Comparison of ENCODE assay signal across 9 cellular contexts in genomic region chr1:192516776-192517297, GRCh38. TPM values are rescaled to one million over a fixed set of nuclear protein-coding genes. Genes with fewer than 3 reads are reported as not detected.
DNase-seq lines count a peak whose midpoint lies in the region; ATAC-seq, FAIRE-seq and TF ChIP-seq lines count a peak whose summit lies in the region.
"Had no signal": no experiment of that assay in that cellular context is flagged by ENCODE, and none has a peak within 500 bp of the region (broad histone marks: within the 10 kb centered on the region; RNA-seq: fewer than 3 reads in every experiment).

No MANE protein-coding gene starts in this region.

- intact Hi-C loops in tibial artery (cut with DNase I; ENCODE audit: low total_unique reads) = no loop called here

- DNase-seq in GM12891 (ENCODE audit: insufficient read length, low spot score) (peak; percentile 23), MM.1S (peak; percentile 99), kidney epithelial cell (ENCODE audit: low read depth) (peak; percentile 26), tibial artery (no peak), hepatic stellate cell (ENCODE audit: low spot score) (no peak)
- peak; percentile 74 for DNase-seq in activated CD8-positive, alpha-beta T cell treated with anti-CD3 and anti-CD28 coated beads, Interleukin-2, amount 10 ng/mL, durations not matched to agents 7 days and 5 days

- H3K27ac ChIP-seq in MM.1S (ENCODE audit: low read length) (peak overlapping the region; percentile 92), tibial artery (no peak overlapping the region)

- H3K4me3 ChIP-seq in MM.1S (ENCODE audit: low read length) (peak overlapping the region; percentile 45), kidney epithelial cell (ENCODE audit: low read depth, low read length) (no peak overlapping the region), tibial artery (no peak overlapping the region)

- peak overlapping the region; percentile 79 for H3K4me2 ChIP-seq in MM.1S (ENCODE audit: low read depth, low read length)

- peak overlapping the region; percentile 78 for H3K9ac ChIP-seq in MM.1S (ENCODE audit: low read length)

- H3K36me3 ChIP-seq in MM.1S (replicated peaks; ENCODE audit: insufficient read depth, low read length) (no peaks in the 10 kb centered on the region), kidney epithelial cell (ENCODE audit: control insufficient read depth, insufficient read depth, low read length) (no peaks in the 10 kb centered on the region), tibial artery (no peaks in the 10 kb centered on the region)

- H3K27ac Mint-ChIP-seq in activated CD8-positive, alpha-beta T cell treated with anti-CD3 and anti-CD28 coated beads, Interleukin-2, amount 10 ng/mL, durations not matched to agents 7 days and 5 days = peak overlapping the region; percentile 86
- peak overlapping the region; percentile 80 for H3K27ac Mint-ChIP-seq in stimulated activated memory B cell treated with anti-CD40 and anti-IgM and Interleukin-4, amounts not matched to agents 10 μg/mL and 1 μg/mL and 100 μg/mL, for 72 hours

- H3K4me1 ChIP-seq in MM.1S (ENCODE audit: low read length) (peaks cover 57% of the 10 kb centered on the region), tibial artery (peaks cover 0 to 8% (median 5%) of the 10 kb centered on the region in 4 donors)

- no peaks in the 10 kb centered on the region for H3K27me3 Mint-ChIP-seq in activated CD8-positive, alpha-beta T cell treated with anti-CD3 and anti-CD28 coated beads, Interleukin-2, amount 10 ng/mL, durations not matched to agents 7 days and 5 days (ENCODE audit: low read depth)
- peaks cover 15% of the 10 kb centered on the region for H3K27me3 Mint-ChIP-seq in stimulated activated memory B cell treated with anti-CD40 and anti-IgM and Interleukin-4, amounts not matched to agents 10 μg/mL and 1 μg/mL and 100 μg/mL, for 72 hours

- peak overlapping the region; percentile 25; the same call in 1 of the 2 replicates for H2AFZ ChIP-seq in MM.1S (ENCODE audit: low read length)

- H3K9me2 ChIP-seq in MM.1S (replicated peaks; ENCODE audit: insufficient read depth, low read length) = no peaks in the 10 kb centered on the region

- peaks cover 23% of the 10 kb centered on the region for H3F3A ChIP-seq in MM.1S (ENCODE audit: insufficient read depth, low read length)

- no peaks in the 10 kb centered on the region for H3K27me3 ChIP-seq in MM.1S (replicated peaks; ENCODE audit: insufficient read depth, low read length)
- no peaks in the 10 kb centered on the region for H3K27me3 ChIP-seq in kidney epithelial cell (ENCODE audit: control insufficient read depth, insufficient read depth, low read length)
- H3K27me3 ChIP-seq in tibial artery = no peaks in the 10 kb centered on the region

- 0 out of 2 replicates have a peak, but pooled peaks have one; percentile 18 for TF ChIP-seq POLR2A in GM12891 (IDR thresholded peaks at IDR 0.05; ENCODE audit: low read depth, low read length)

- POLR2A ChIA-PET in activated CD8-positive, alpha-beta T cell treated with anti-CD3 and anti-CD28 coated beads, Interleukin-2, amount 10 ng/mL, durations not matched to agents 7 days and 5 days (lab: Charles Lee) = interaction anchor here (0.8 to 2.1 kb wide), 5 partner anchors 22 to 62 kb away, joined by 3 to 19 read pairs (median 7); no protein-coding TSS in a partner anchor

- H3K79me2 ChIP-seq in MM.1S (ENCODE audit: low read length) = no peaks in the 10 kb centered on the region

- H3K9me3 Mint-ChIP-seq in activated CD8-positive, alpha-beta T cell treated with anti-CD3 and anti-CD28 coated beads, Interleukin-2, amount 10 ng/mL, durations not matched to agents 7 days and 5 days (ENCODE audit: insufficient read depth) = no peaks in the 10 kb centered on the region
- H3K9me3 Mint-ChIP-seq in stimulated activated memory B cell treated with anti-CD40 and anti-IgM and Interleukin-4, amounts not matched to agents 10 μg/mL and 1 μg/mL and 100 μg/mL, for 72 hours = no peaks in the 10 kb centered on the region

- CTCF ChIA-PET in activated CD8-positive, alpha-beta T cell treated with anti-CD3 and anti-CD28 coated beads, Interleukin-2, amount 10 ng/mL, durations not matched to agents 7 days and 5 days (lab: Charles Lee) = interaction anchor here (0.6 to 6.7 kb wide), 15 partner anchors 10 to 96 kb away, joined by 3 to 51 read pairs (median 5); no protein-coding TSS in a partner anchor

- H3K4me1 Mint-ChIP-seq in activated CD8-positive, alpha-beta T cell treated with anti-CD3 and anti-CD28 coated beads, Interleukin-2, amount 10 ng/mL, durations not matched to agents 7 days and 5 days (ENCODE audit: low read depth) = peaks cover 48% of the 10 kb centered on the region
- peaks cover 50% of the 10 kb centered on the region for H3K4me1 Mint-ChIP-seq in stimulated activated memory B cell treated with anti-CD40 and anti-IgM and Interleukin-4, amounts not matched to agents 10 μg/mL and 1 μg/mL and 100 μg/mL, for 72 hours

- FAIRE-seq in GM12891 (lab: Jason Lieb, UNC) = peak; percentile 96
- FAIRE-seq: keratinocyte had no signal

- TF ChIP-seq CTCF in MM.1S (IDR thresholded peaks at IDR 0.05; ENCODE audit: low read length) (no peak), kidney epithelial cell (IDR thresholded peaks at IDR 0.05; ENCODE audit: insufficient read depth, low read length, poor library complexity, severe bottlenecking) (no peak), tibial artery (IDR thresholded peaks at IDR 0.05) (no peak)

- H3K9me3 ChIP-seq in MM.1S (replicated peaks; ENCODE audit: insufficient read depth, low read length) (no peaks in the 10 kb centered on the region), tibial artery (no peaks in the 10 kb centered on the region)

- no peaks in the 10 kb centered on the region for H4K20me1 ChIP-seq in MM.1S (ENCODE audit: insufficient read depth, low read length)

- peak; percentile 97 for ATAC-seq in GM21737 (IDR thresholded peaks at IDR 0.05; ENCODE audit: unreplicated experiment)
- ATAC-seq in activated CD8-positive, alpha-beta T cell treated with anti-CD3 and anti-CD28 coated beads, Interleukin-2, amount 10 ng/mL, durations not matched to agents 7 days and 5 days = peak; percentile 98
- ATAC-seq in stimulated activated memory B cell treated with anti-CD40 and anti-IgM and Interleukin-4, amounts not matched to agents 10 μg/mL and 1 μg/mL and 100 μg/mL, for 72 hours = peak; percentile 100

- no peaks in the 10 kb centered on the region for H3K36me3 Mint-ChIP-seq in activated CD8-positive, alpha-beta T cell treated with anti-CD3 and anti-CD28 coated beads, Interleukin-2, amount 10 ng/mL, durations not matched to agents 7 days and 5 days (ENCODE audit: low read depth)
- H3K36me3 Mint-ChIP-seq in stimulated activated memory B cell treated with anti-CD40 and anti-IgM and Interleukin-4, amounts not matched to agents 10 μg/mL and 1 μg/mL and 100 μg/mL, for 72 hours = no peaks in the 10 kb centered on the region

- peak overlapping the region; percentile 67 for H3K4me3 Mint-ChIP-seq in activated CD8-positive, alpha-beta T cell treated with anti-CD3 and anti-CD28 coated beads, Interleukin-2, amount 10 ng/mL, durations not matched to agents 7 days and 5 days
- peak overlapping the region; percentile 48 for H3K4me3 Mint-ChIP-seq in stimulated activated memory B cell treated with anti-CD40 and anti-IgM and Interleukin-4, amounts not matched to agents 10 μg/mL and 1 μg/mL and 100 μg/mL, for 72 hours

TF ChIP-seq in GM12891, 5 proteins besides CTCF, POLR2A, EP300 and RAD21:
- TF ChIP-seq TAF1 (IDR thresholded peaks at IDR 0.05; ENCODE audit: low read depth, low read length) (no peak), PAX5 (IDR thresholded peaks at IDR 0.05; ENCODE audit: insufficient read depth, low read length, severe bottlenecking) (peak; percentile 93), POLR2AphosphoS5 (IDR thresholded peaks at IDR 0.05; ENCODE audit: low read depth, low read length) (no peak), POU2F2 (IDR thresholded peaks at IDR 0.05; ENCODE audit: low read depth, low read length) (peak; percentile 95), SPI1 (IDR thresholded peaks at IDR 0.05; ENCODE audit: low read depth, low read length) (no peak)

RNA-seq across cellular contexts. Expression of gene RGS1, which starts 58.7 kb away (rescaled TPM):
- polyA plus RNA-seq in GM12891 (2012; ENCODE audit: low read depth, missing spikeins) = 246 TPM
- 10 to 100 TPM; 13.8 to 15.7 TPM for total RNA-seq in activated CD8-positive, alpha-beta T cell treated with anti-CD3 and anti-CD28 coated beads, Interleukin-2, amount 10 ng/mL, durations not matched to agents 7 days and 5 days
- 0.41 TPM in 1 of 2 replicates, not detected in the other for total RNA-seq in kidney epithelial cell

Comparison
In these comparisons a context has a peak if more than half of its experiments do, and no peak if none do; other contexts are left out.
1. DNase-seq: peak in GM12891 (single experiment), MM.1S (single experiment), activated CD8-positive, alpha-beta T cell treated with anti-CD3 and anti-CD28 coated beads, Interleukin-2, amount 10 ng/mL, durations not matched to agents 7 days and 5 days (single experiment) and kidney epithelial cell (single experiment); none in tibial artery (0 of 2) and hepatic stellate cell (single experiment).
2. RNA of gene RGS1, which starts 58.7 kb away (total RNA-seq): 13.8 to 15.7 TPM in activated CD8-positive, alpha-beta T cell treated with anti-CD3 and anti-CD28 coated beads, Interleukin-2, amount 10 ng/mL, durations not matched to agents 7 days and 5 days; 0.41 TPM in kidney epithelial cell; every median in the first group is over 10 times any median in the second.
3. Peak in every context shown above with its lines, with median percentiles within 50 percentile points of each other: ATAC-seq.